ENCODE assay signal across 6 cellular contexts in the genomic region with DNA sequence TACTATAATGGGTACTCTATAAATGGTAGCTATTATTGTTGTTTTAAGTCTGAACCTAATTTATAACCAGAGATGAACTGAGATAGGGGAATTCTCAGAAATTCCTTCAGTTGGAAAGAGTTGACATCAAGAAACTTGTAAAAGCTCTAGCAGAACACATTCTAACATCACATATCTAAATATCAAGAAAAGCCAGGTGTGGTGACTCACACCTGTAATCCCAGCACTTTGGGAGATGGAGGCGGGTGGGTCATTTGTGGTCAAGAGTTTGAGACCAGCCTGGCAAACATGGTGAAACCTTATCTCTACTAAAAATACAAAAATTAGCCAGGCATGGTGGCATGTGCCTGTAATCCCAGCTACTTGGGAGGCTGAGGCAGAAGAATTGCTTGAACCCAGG.
DNase-seq lines count a peak whose midpoint lies in the region; ATAC-seq and TF ChIP-seq lines count a peak whose summit lies in the region.
"Not testable (repeated sequence)": the region's sequence is repeated elsewhere in the genome, so short reads cannot be mapped to it uniquely, and the experiment has no call there.

No MANE protein-coding gene starts in this region.

- DNase-seq in HCT116 (ENCODE audit: low read depth, low spot score) = not testable (repeated sequence)
- DNase-seq in LHCN-M2 (ENCODE audit: low read depth) = peak; percentile 10
- peak; percentile 24 for DNase-seq in NCI-H226
- DNase-seq in PC-9 = peak; percentile 40 to 70
- DNase-seq in mammary epithelial cell = peak; percentile 43
- DNase-seq in myocyte (ENCODE audit: low read depth) = peak; percentile 41

- intact Hi-C loops in HCT116 (cut with micrococcal nuclease); PC-9 (cut with micrococcal nuclease; ENCODE audit: unreplicated experiment); mammary epithelial cell (cut with micrococcal nuclease): not testable (repeated sequence)

- not testable (repeated sequence) for H3K36me3 ChIP-seq in HCT116 (ENCODE audit: control insufficient read depth in 1 of 2, insufficient read depth in 2 of 2, low read length in 2 of 2); PC-9 (ENCODE audit: low read depth); mammary epithelial cell (ENCODE audit: insufficient read depth, low read length)

- peak; percentile 46; the same call in 1 of the 2 replicates for ATAC-seq in HCT116

- in situ Hi-C loops in mammary epithelial cell (cut with MboI; ENCODE audit: low sequenced_read_pairs in 2 of 2) = not testable (repeated sequence)

- POLR2A ChIA-PET in HCT116 (lab: Charles Lee) = not testable (repeated sequence)
- POLR2A ChIA-PET in PC-9 (lab: Charles Lee; ENCODE audit: unreplicated experiment) = interaction anchor here (0.7 kb wide), 1 partner anchor 83 kb away, joined by 5 read pairs; no protein-coding TSS in a partner anchor

- H3K4me3 ChIP-seq in HCT116 (replicated peaks in 1 of 2; ENCODE audit: low read depth in 1 of 2, low read length in 2 of 2); PC-9; mammary epithelial cell (replicated peaks in 1 of 3; ENCODE audit: insufficient read depth in 1 of 3, low read depth in 2 of 3, low read length in 3 of 3): not testable (repeated sequence)

- BruUV-seq in HCT116 (replicated peaks; lab: Mats Ljungman, UMichigan); PC-9 (replicated peaks; lab: Mats Ljungman, UMichigan); mammary epithelial cell (replicated peaks; lab: Mats Ljungman, UMichigan): not testable (repeated sequence)

- not testable (repeated sequence) for H3K79me2 ChIP-seq in HCT116 (ENCODE audit: insufficient read depth, low read length); PC-9 (ENCODE audit: low read depth); mammary epithelial cell (ENCODE audit: insufficient read depth, low read length)

- CTCF ChIA-PET in HCT116 (lab: Charles Lee); PC-9 (lab: Charles Lee); mammary epithelial cell (lab: Charles Lee; ENCODE audit: low non-redundant PET): not testable (repeated sequence)

- RAD21 ChIA-PET in HCT116 (lab: Charles Lee; ENCODE audit: low non-redundant PET in 1 of 2, low total read pairs in 2 of 2, uncharacterized antibody in 2 of 2, unreplicated experiment in 2 of 2) = not testable (repeated sequence)

- TF ChIP-seq CTCF in HCT116 (IDR thresholded peaks at IDR 0.05 in 2 of 3, conservative IDR thresholded peaks at IDR 0.05 in 1 of 3; ENCODE audit: borderline replicate concordance in 1 of 3, insufficient read depth in 1 of 3, low read depth in 2 of 3, low read length in 2 of 3); PC-9 (conservative IDR thresholded peaks at IDR 0.05); mammary epithelial cell (conservative IDR thresholded peaks at IDR 0.05 in 1 of 2, IDR thresholded peaks at IDR 0.05 in 1 of 2; ENCODE audit: extremely low read depth in 1 of 2, insufficient read depth in 1 of 2, low read depth in 1 of 2, low read length in 2 of 2): not testable (repeated sequence)

- not testable (repeated sequence) for H4K20me1 ChIP-seq in HCT116 (ENCODE audit: insufficient read depth); PC-9 (ENCODE audit: insufficient read depth); mammary epithelial cell (ENCODE audit: insufficient read depth, low read length)

- not testable (repeated sequence) for TF ChIP-seq POLR2A in HCT116 (IDR thresholded peaks at IDR 0.05; ENCODE audit: borderline replicate concordance, extremely low read depth, insufficient read depth, insufficient read length)

- peaks cover 3 to 20% of the 10 kb centered on the region in 2 experiments; a peak in 3 of 4 replicates for H3K4me1 ChIP-seq in HCT116 (ENCODE audit: control insufficient read depth in 1 of 2, insufficient read depth in 2 of 2, low read length in 2 of 2)
- H3K4me1 ChIP-seq in PC-9 (replicated peaks; ENCODE audit: insufficient read depth); mammary epithelial cell (ENCODE audit: insufficient read depth, low read length): not testable (repeated sequence)

- not testable (repeated sequence) for H3F3A ChIP-seq in PC-9 (ENCODE audit: insufficient read depth, low read depth)

- not testable (repeated sequence) for H2AFZ ChIP-seq in HCT116 (ENCODE audit: low read depth, low read length, poor library complexity, severe bottlenecking); PC-9; mammary epithelial cell (ENCODE audit: low read depth, low read length)

- not testable (repeated sequence) for H3K9me3 ChIP-seq in HCT116 (ENCODE audit: control insufficient read depth in 1 of 2, insufficient read depth in 1 of 2, low read depth in 1 of 2, low read length in 2 of 2); PC-9 (ENCODE audit: insufficient read depth, low read depth); mammary epithelial cell (replicated peaks; ENCODE audit: insufficient read depth, low read length)

- peak overlapping the region; percentile 43 for H3K4me2 ChIP-seq in HCT116 (ENCODE audit: low read length)
- H3K4me2 ChIP-seq in PC-9; mammary epithelial cell (ENCODE audit: insufficient read depth, low read depth, low read length): not testable (repeated sequence)

- 100% methylated on average over 1 of the region's 1 CpG for WGBS in mammary epithelial cell (ENCODE audit: low coverage, missing lambda C conversion rate)

- H3K27me3 ChIP-seq in HCT116 (ENCODE audit: insufficient read depth, low read length); PC-9 (ENCODE audit: insufficient read depth, low read depth); mammary epithelial cell (ENCODE audit: insufficient read depth, low read length): not testable (repeated sequence)

- not testable (repeated sequence) for TF ChIP-seq RAD21 in HCT116 (IDR thresholded peaks at IDR 0.05; ENCODE audit: low read depth)

- H3K9me2 ChIP-seq in HCT116 (ENCODE audit: insufficient read depth); PC-9 (ENCODE audit: insufficient read depth): not testable (repeated sequence)

- not testable (repeated sequence) for H3K27ac ChIP-seq in HCT116 (ENCODE audit: low read depth, low read length); mammary epithelial cell (ENCODE audit: insufficient read depth, low read depth, low read length)
- H3K27ac ChIP-seq in PC-9 = peak overlapping the region; percentile 17; the same call in 1 of the 2 replicates

- not testable (repeated sequence) for H3K9ac ChIP-seq in HCT116 (ENCODE audit: low read length); mammary epithelial cell (ENCODE audit: insufficient read depth, low read length)

- dilution Hi-C loops in mammary epithelial cell (cut with HindIII; ENCODE audit: low sequenced_read_pairs) = not testable (repeated sequence)
